Comparison of ENCODE assay signal across 37 cellular contexts in the genomic region with DNA sequence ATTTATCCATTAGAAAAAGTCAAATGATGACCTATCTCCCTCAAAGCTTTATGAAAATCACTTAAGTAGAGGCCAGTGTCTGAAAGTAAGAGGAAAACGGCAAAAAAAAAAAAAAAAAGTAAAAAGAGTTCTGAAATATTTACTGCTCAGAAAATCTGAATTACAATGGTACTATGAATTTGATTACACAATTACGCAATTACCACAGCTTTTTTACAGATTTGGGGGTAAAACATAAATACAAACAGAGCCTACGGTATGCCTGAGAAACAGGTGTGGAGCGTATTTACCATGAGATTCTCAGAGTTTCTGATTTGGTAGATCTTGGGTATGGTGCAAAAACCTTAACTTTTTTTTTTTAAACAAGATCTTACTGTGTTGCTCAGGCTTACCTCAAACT. TPM values are rescaled to one million over a fixed set of nuclear protein-coding genes. Genes with fewer than 3 reads are reported as not detected.
A peak's percentile ranks its signal among the peaks of the same experiment; 100 is the strongest.
DNase-seq lines count a peak whose midpoint lies in the region; ATAC-seq, FAIRE-seq and TF ChIP-seq lines count a peak whose summit lies in the region.
"Had no signal": no experiment of that assay in that cellular context is flagged by ENCODE, and none has a peak within 500 bp of the region (broad histone marks: within the 10 kb centered on the region; RNA-seq: fewer than 3 reads in every experiment).

No MANE protein-coding gene starts in this region.

- H3K36me3 ChIP-seq in IMR-90 (ENCODE audit: control insufficient read depth, insufficient read depth, low read length) (no peaks in the 10 kb centered on the region), Karpas-422 (ENCODE audit: insufficient read depth, low read length) (no peaks in the 10 kb centered on the region), K562 (ENCODE audit: control insufficient read depth, insufficient read depth, low read length) (no peaks in the 10 kb centered on the region), tibial nerve (no peaks in the 10 kb centered on the region)
- H3K36me3 ChIP-seq: BE2C; BLaER1; BLaER1 treated with 17β-estradiol and CSF1 and Interleukin-3, amounts not matched to agents 10 nM and 100 nM had no signal

- in situ Hi-C loops in IMR-90 (cut with MboI; ENCODE audit: low sequenced_read_pairs): no loop called here
- in situ Hi-C loops in K562 (cut with MboI): no loop called here

- H2BK5ac ChIP-seq in IMR-90 (ENCODE audit: low read depth, low read length, poor library complexity, severe bottlenecking): no peak overlapping the region

- H3K4me1 ChIP-seq in IMR-90 (ENCODE audit: control insufficient read depth, insufficient read depth, low read length) (no peaks in the 10 kb centered on the region), Karpas-422 (ENCODE audit: low read length) (no peaks in the 10 kb centered on the region), K562 (replicated peaks in 1 of 2; ENCODE audit: control insufficient read depth in 2 of 2, insufficient read depth in 2 of 2, low read length in 2 of 2) (no peaks in the 10 kb centered on the region; a peak in 2 of 5 replicates), tibial nerve (no peaks in the 10 kb centered on the region)
- H3K4me1 ChIP-seq: A549; BE2C; BLaER1; BLaER1 treated with 17β-estradiol and CSF1 and Interleukin-3, amounts not matched to agents 10 nM and 100 nM; Caco-2 had no signal

- no peak for TF ChIP-seq POLR2A in IMR-90 (IDR thresholded peaks at IDR 0.05; ENCODE audit: low read depth, low read length)
- no peak for TF ChIP-seq POLR2A in K562 (conservative IDR thresholded peaks at IDR 0.05)
- no peak for TF ChIP-seq POLR2A in tibial nerve (IDR thresholded peaks at IDR 0.05)

- H3K79me2 ChIP-seq in Karpas-422 (ENCODE audit: low read length) (no peaks in the 10 kb centered on the region), K562 (ENCODE audit: control insufficient read depth, insufficient read depth, low read length) (no peaks in the 10 kb centered on the region)

- H4K5ac ChIP-seq in IMR-90 (ENCODE audit: low read depth, low read length): no peak overlapping the region

- H3K4me1 Mint-ChIP-seq in activated T-helper 17 cell treated with anti-CD3 and anti-CD28 coated beads, Interleukin-2, amount 50 U/mL, for 72 hours: no peaks in the 10 kb centered on the region
- H3K4me1 Mint-ChIP-seq in stimulated activated naive CD8-positive, alpha-beta T cell treated with anti-CD3 and anti-CD28 coated beads, Interleukin-15, amount 100 ng/mL, for 72 hours: no peaks in the 10 kb centered on the region
- H3K4me1 Mint-ChIP-seq: B cell; CD14-positive monocyte; CD4-positive, alpha-beta memory T cell; CD4-positive, CD25-positive, alpha-beta regulatory T cell; CD8-positive, alpha-beta memory T cell had no signal

- H3K9me1 ChIP-seq in IMR-90 (ENCODE audit: insufficient read depth, low read length): no peaks in the 10 kb centered on the region
- no peaks in the 10 kb centered on the region for H3K9me1 ChIP-seq in K562 (ENCODE audit: control insufficient read depth, insufficient read depth, low read length)

- H2AFZ ChIP-seq in IMR-90 (replicated peaks; ENCODE audit: low read length, poor library complexity) (no peak overlapping the region), Karpas-422 (ENCODE audit: low read length) (no peak overlapping the region), K562 (ENCODE audit: low read depth, low read length) (no peak overlapping the region)

- no peak overlapping the region for H4K91ac ChIP-seq in IMR-90 (ENCODE audit: insufficient read depth, low read depth, low read length)

- H2BK20ac ChIP-seq in IMR-90 (ENCODE audit: low read depth, low read length): no peak overlapping the region

- BruUV-seq in IMR-90 (replicated peaks; lab: Mats Ljungman, UMichigan) (no TSS peak), K562 (replicated peaks; lab: Mats Ljungman, UMichigan) (no TSS peak)

- peaks cover 12% of the 10 kb centered on the region for H3K27me3 ChIP-seq in IMR-90 (ENCODE audit: control insufficient read depth, insufficient read depth, low read length)
- H3K27me3 ChIP-seq in Karpas-422 (ENCODE audit: low read length): no peaks in the 10 kb centered on the region
- H3K27me3 ChIP-seq in K562 (ENCODE audit: control insufficient read depth in 2 of 2, insufficient read depth in 2 of 2, low read length in 2 of 2): peaks cover 9 to 27% of the 10 kb centered on the region in 2 experiments; a peak in 3 of 5 replicates
- no peaks in the 10 kb centered on the region for H3K27me3 ChIP-seq in tibial nerve
- H3K27me3 ChIP-seq: BLaER1; BLaER1 treated with 17β-estradiol and CSF1 and Interleukin-3, amounts not matched to agents 10 nM and 100 nM had no signal

- H3K9me3 Mint-ChIP-seq in activated T-helper 17 cell treated with anti-CD3 and anti-CD28 coated beads, Interleukin-2, amount 50 U/mL, for 72 hours: no peaks in the 10 kb centered on the region
- H3K9me3 Mint-ChIP-seq in stimulated activated naive CD8-positive, alpha-beta T cell treated with anti-CD3 and anti-CD28 coated beads, Interleukin-15, amount 100 ng/mL, for 72 hours: no peaks in the 10 kb centered on the region
- H3K9me3 Mint-ChIP-seq: CD4-positive, alpha-beta memory T cell; CD4-positive, alpha-beta T cell; CD8-positive, alpha-beta memory T cell; CD8-positive, alpha-beta T cell had no signal

- no peak overlapping the region for H3K4me3 Mint-ChIP-seq in activated T-helper 17 cell treated with anti-CD3 and anti-CD28 coated beads, Interleukin-2, amount 50 U/mL, for 72 hours
- H3K4me3 Mint-ChIP-seq in stimulated activated naive CD8-positive, alpha-beta T cell treated with anti-CD3 and anti-CD28 coated beads, Interleukin-15, amount 100 ng/mL, for 72 hours: no peak overlapping the region
- H3K4me3 Mint-ChIP-seq: B cell; CD4-positive, alpha-beta memory T cell; CD4-positive, alpha-beta T cell; CD4-positive, CD25-positive, alpha-beta regulatory T cell; CD8-positive, alpha-beta memory T cell; CD8-positive, alpha-beta T cell had no signal

- H3K14ac ChIP-seq in IMR-90 (replicated peaks; ENCODE audit: low read depth, low read length): no peak overlapping the region

- H2BK15ac ChIP-seq in IMR-90 (ENCODE audit: low read depth, low read length): no peak overlapping the region

- FAIRE-seq in K562 (lab: Jason Lieb, UNC): no peak
- FAIRE-seq: A204.1, A549, D721Med had no signal

- TF ChIP-seq EP300 in Ishikawa (IDR thresholded peaks at IDR 0.05; ENCODE audit: borderline replicate concordance) (no peak), K562 (IDR thresholded peaks at IDR 0.05; ENCODE audit: low read length) (no peak), tibial nerve (IDR thresholded peaks at IDR 0.05) (no peak)

- no peak overlapping the region for H3K27ac Mint-ChIP-seq in activated T-helper 17 cell treated with anti-CD3 and anti-CD28 coated beads, Interleukin-2, amount 50 U/mL, for 72 hours
- H3K27ac Mint-ChIP-seq in stimulated activated naive CD8-positive, alpha-beta T cell treated with anti-CD3 and anti-CD28 coated beads, Interleukin-15, amount 100 ng/mL, for 72 hours: no peak overlapping the region
- H3K27ac Mint-ChIP-seq: B cell; CD14-positive monocyte; CD4-positive, alpha-beta memory T cell; CD4-positive, alpha-beta T cell; CD4-positive, CD25-positive, alpha-beta regulatory T cell; CD8-positive, alpha-beta memory T cell; CD8-positive, alpha-beta T cell had no signal

- no peak overlapping the region for H3K18ac ChIP-seq in IMR-90 (ENCODE audit: low read depth, low read length)

- H3K9ac ChIP-seq in IMR-90 (ENCODE audit: low read depth, low read length) (no peak overlapping the region), Karpas-422 (ENCODE audit: low read length) (no peak overlapping the region), K562 (ENCODE audit: insufficient read depth in 1 of 2, low read depth in 2 of 2, low read length in 2 of 2) (no peak overlapping the region)
- H3K9ac ChIP-seq: BLaER1; BLaER1 treated with 17β-estradiol and CSF1 and Interleukin-3, amounts not matched to agents 10 nM and 100 nM had no signal

- dilution Hi-C loops in IMR-90 (cut with HindIII; ENCODE audit: low sequenced_read_pairs, unreplicated experiment): no loop called here

- peaks cover 13% of the 10 kb centered on the region for H3K27me3 Mint-ChIP-seq in activated T-helper 17 cell treated with anti-CD3 and anti-CD28 coated beads, Interleukin-2, amount 50 U/mL, for 72 hours
- H3K27me3 Mint-ChIP-seq in stimulated activated naive CD8-positive, alpha-beta T cell treated with anti-CD3 and anti-CD28 coated beads, Interleukin-15, amount 100 ng/mL, for 72 hours: peaks cover 16% of the 10 kb centered on the region

- H4K8ac ChIP-seq in IMR-90 (ENCODE audit: low read depth in 2 of 2, low read length in 2 of 2): no peak overlapping the region

- TF ChIP-seq RAD21 in IMR-90 (IDR thresholded peaks at IDR 0.05; ENCODE audit: low read length) (no peak), Ishikawa (IDR thresholded peaks at IDR 0.05; ENCODE audit: low read depth) (no peak), K562 (CRISPR knock-in tag; conservative IDR thresholded peaks at IDR 0.05 in 1 of 2, IDR thresholded peaks at IDR 0.05 in 1 of 2) (no peak)

- POLR2A ChIA-PET in IMR-90 (lab: Charles Lee; ENCODE audit: unreplicated experiment) (no interaction called here), K562 (lab: Yijun Ruan, JAX) (interaction anchor here (0.5 to 0.6 kb wide), 2 partner anchors 64 to 69 kb away, joined by 3 read pairs; no protein-coding TSS in a partner anchor)

- H3K4me2 ChIP-seq in IMR-90 (ENCODE audit: low read depth, low read length) (no peak overlapping the region), Karpas-422 (ENCODE audit: low read depth, low read length, poor library complexity, severe bottlenecking) (no peak overlapping the region), K562 (ENCODE audit: insufficient read depth, low read length) (no peak overlapping the region)
- H3K4me2 ChIP-seq: A549; BLaER1; BLaER1 treated with 17β-estradiol and CSF1 and Interleukin-3, amounts not matched to agents 10 nM and 100 nM had no signal

- no peaks in the 10 kb centered on the region for H3K79me1 ChIP-seq in IMR-90 (ENCODE audit: low read depth in 1 of 2, low read length in 2 of 2)

- TF ChIP-seq CTCF in IMR-90 (conservative IDR thresholded peaks at IDR 0.05; ENCODE audit: low read depth, low read length) (no peak), K562 (IDR thresholded peaks at IDR 0.05 in 2 of 3, conservative IDR thresholded peaks at IDR 0.05 in 1 of 3; ENCODE audit: insufficient read depth in 2 of 3, low read depth in 1 of 3, low read length in 3 of 3) (no peak), tibial nerve (IDR thresholded peaks at IDR 0.05) (no peak)

- no peak for ATAC-seq in IMR-90 (ENCODE audit: low read depth)
- no peak for ATAC-seq in K562
- ATAC-seq in GM21825 (IDR thresholded peaks at IDR 0.05; ENCODE audit: unreplicated experiment): no peak
- ATAC-seq in activated T-helper 17 cell treated with anti-CD3 and anti-CD28 coated beads, Interleukin-2, amount 50 U/mL, for 72 hours (replicated peaks): no peak
- no peak for ATAC-seq in stimulated activated naive CD8-positive, alpha-beta T cell treated with anti-CD3 and anti-CD28 coated beads, Interleukin-15, amount 100 ng/mL, for 72 hours
- ATAC-seq: CD8-positive, alpha-beta T cell had no signal

- no peak overlapping the region for H3K23ac ChIP-seq in IMR-90 (ENCODE audit: low read depth, low read length)

- DNase-seq in IMR-90 (no peak), Karpas-422 (peak; percentile 22), K562 (ENCODE audit: extremely low read depth in 1 of 4, low spot score in 3 of 4) (no peak), tibial nerve (ENCODE audit: low spot score in 2 of 2) (no peak)
- no peak for DNase-seq in stimulated activated naive CD8-positive, alpha-beta T cell treated with anti-CD3 and anti-CD28 coated beads, Interleukin-15, amount 100 ng/mL, for 72 hours
- DNase-seq: 8988T; ACHN; AML-193; BE2C; C1 segment of cervical spinal cord; Caco-2; Calu3; CD4-positive, alpha-beta memory T cell; CD4-positive, alpha-beta T cell; CD4-positive, CD25-positive, alpha-beta regulatory T cell; CD8-positive, alpha-beta memory T cell; CD8-positive, alpha-beta T cell; COR-L47; DMS 273 treated with DMSO at 0.1 percent for 48 hours; DMS153; DMS53; DMS79; DMS79 treated with DMSO at 0.1 percent for 48 hours; DND-41; EL had no signal

- no peak overlapping the region for H2BK120ac ChIP-seq in IMR-90 (ENCODE audit: low read depth, low read length)

- no peaks in the 10 kb centered on the region for H3K9me2 ChIP-seq in Karpas-422 (replicated peaks; ENCODE audit: insufficient read depth, low read length)

- H4K20me1 ChIP-seq in IMR-90 (ENCODE audit: insufficient read depth, low read length) (no peaks in the 10 kb centered on the region), Karpas-422 (ENCODE audit: insufficient read depth, low read depth, low read length) (no peaks in the 10 kb centered on the region), K562 (replicated peaks; ENCODE audit: control insufficient read depth, insufficient read depth, low read length) (no peaks in the 10 kb centered on the region)
- H4K20me1 ChIP-seq: BLaER1; BLaER1 treated with 17β-estradiol and CSF1 and Interleukin-3, amounts not matched to agents 10 nM and 100 nM had no signal

- H3K27ac ChIP-seq in IMR-90 (ENCODE audit: insufficient read depth, low read length) (no peak overlapping the region), Karpas-422 (ENCODE audit: low read length) (no peak overlapping the region), K562 (ENCODE audit: extremely low read depth, low read depth, low read length) (no peak overlapping the region), tibial nerve (no peak overlapping the region)
- H3K27ac ChIP-seq: 22Rv1; A549; BLaER1; BLaER1 treated with 17β-estradiol and CSF1 and Interleukin-3, amounts not matched to agents 10 nM and 100 nM; C4-2B had no signal

- H3K9me3 ChIP-seq in IMR-90 (ENCODE audit: control insufficient read depth, insufficient read depth, low read length) (no peaks in the 10 kb centered on the region), Karpas-422 (ENCODE audit: low read length) (no peaks in the 10 kb centered on the region), K562 (replicated peaks; ENCODE audit: control insufficient read depth, insufficient read depth, low read depth, low read length) (no peaks in the 10 kb centered on the region), tibial nerve (no peaks in the 10 kb centered on the region)
- H3K9me3 ChIP-seq: A549; BE2C; BLaER1; BLaER1 treated with 17β-estradiol and CSF1 and Interleukin-3, amounts not matched to agents 10 nM and 100 nM; Caco-2 had no signal

- WGBS in IMR-90 (ENCODE audit: extremely low coverage in 2 of 2, insufficient read length in 1 of 2), 2 experiments: no CpG with 5 or more reads among the region's 4 CpGs
- WGBS in K562 (ENCODE audit: insufficient coverage, low coverage, missing lambda C conversion rate): 15% methylated on average over 4 of the region's 4 CpGs
- WGBS in tibial nerve, 2 donors: 89 to 94% methylated on average over 4 of the region's 4 CpGs

- intact Hi-C loops in IMR-90 (cut with micrococcal nuclease): no loop called here
- intact Hi-C loops in K562 (cut with micrococcal nuclease): no loop called here

- H2AK5ac ChIP-seq in IMR-90 (ENCODE audit: low read depth, low read length): no peak overlapping the region

- no peak overlapping the region for H3K4me3 ChIP-seq in IMR-90 (ENCODE audit: insufficient read depth, low read depth, low read length)
- no peak overlapping the region for H3K4me3 ChIP-seq in Karpas-422 (ENCODE audit: low read length)
- H3K4me3 ChIP-seq in K562: no peak overlapping the region
- no peak overlapping the region for H3K4me3 ChIP-seq in tibial nerve
- H3K4me3 ChIP-seq: A549; BLaER1; BLaER1 treated with 17β-estradiol and CSF1 and Interleukin-3, amounts not matched to agents 10 nM and 100 nM had no signal

- H3K36me3 Mint-ChIP-seq in activated T-helper 17 cell treated with anti-CD3 and anti-CD28 coated beads, Interleukin-2, amount 50 U/mL, for 72 hours (ENCODE audit: low read depth): no peaks in the 10 kb centered on the region
- H3K36me3 Mint-ChIP-seq: CD14-positive monocyte; CD4-positive, alpha-beta memory T cell; CD4-positive, CD25-positive, alpha-beta regulatory T cell; CD8-positive, alpha-beta T cell had no signal

- no peak overlapping the region for H3K4ac ChIP-seq in IMR-90 (ENCODE audit: low read depth, low read length)

- H3K56ac ChIP-seq in IMR-90 (ENCODE audit: extremely low read depth, insufficient read depth, low read length): no peak overlapping the region

- CTCF ChIA-PET in IMR-90 (lab: Yijun Ruan, JAX): interaction anchor here (0.6 kb wide), 2 partner anchors 9 to 47 kb away, joined by 3 to 6 read pairs; no protein-coding TSS in a partner anchor
- CTCF ChIA-PET in K562 (lab: Yijun Ruan, JAX; ENCODE audit: low intra/inter-chr PET ratio): no interaction called here

- no peak overlapping the region for H2AK9ac ChIP-seq in IMR-90 (replicated peaks; ENCODE audit: low read depth, low read length, poor library complexity)

RNA-seq across cellular contexts. Expression of gene FBXO28, which starts 15.9 kb away (rescaled TPM):
- 22.6 and 30.0 TPM in 2 replicates for total RNA-seq in IMR-90 (2012; rRNA removed)
- 10.6 and 11.6 TPM in 2 replicates for polyA plus RNA-seq in IMR-90 (2012; rRNA removed)
- 6.6 and 6.8 TPM in 2 replicates for polyA plus RNA-seq in IMR-90 (2012; cell fraction: cytosol; rRNA removed)
- 3.8 and 13.9 TPM in 2 replicates for polyA plus RNA-seq in IMR-90 (2012; cell fraction: nucleus; rRNA removed; ENCODE audit: low replicate concordance)
- total RNA-seq in Karpas-422 (2014; rRNA removed; shearing (Covaris generic); ENCODE audit: low replicate concordance): 20.8 and 33.4 TPM in 2 replicates
- 44.8 and 124 TPM in 2 replicates for total RNA-seq in K562 (2011; cell fraction: chromatin; rRNA removed; ENCODE audit: low replicate concordance)
- total RNA-seq in K562 (2011; cell fraction: nucleolus; rRNA removed): 21.3 and 25.9 TPM in 2 replicates
- total RNA-seq in K562 (2011; cell fraction: nucleoplasm; rRNA removed): 42.8 and 45.4 TPM in 2 replicates
- total RNA-seq in K562 (2014; rRNA removed): 22.0 and 25.3 TPM in 2 replicates
- 34.8 and 38.0 TPM in 2 replicates for total RNA-seq in K562 (2014; rRNA removed; fragmentation: Illumina TruSeq; extraction: Trizol)
- total RNA-seq in K562 (2015; rRNA removed; fragmentation: Illumina TruSeq; extraction: Trizol): 26.3 and 29.9 TPM in 2 replicates
- total RNA-seq in K562 (2021): 27.1 and 27.8 TPM in 2 replicates
- polyA plus RNA-seq in K562 (2011; rRNA removed): 17.0 and 27.4 TPM in 2 replicates
- 7.5 and 8.0 TPM in 2 replicates for polyA plus RNA-seq in K562 (2011; cell fraction: cytosol; rRNA removed)
- 11.4 and 11.8 TPM in 2 replicates for polyA plus RNA-seq in K562 (2011; cell fraction: nucleus; rRNA removed)
- polyA plus RNA-seq in K562 (2012): 12.4 and 13.4 TPM in 2 replicates
- 19.6 and 20.5 TPM in 2 replicates for polyA plus RNA-seq in K562 (2014; fragmentation: Illumina TruSeq; extraction: Trizol)
- 1 to 10 TPM; 4.1 to 5.8 TPM for polyA plus RNA-seq in K562 (2014; fragmentation: Nextera tagmentation; extraction: Ambion mirVana)
- polyA plus RNA-seq in K562 (2014; rRNA removed): 17.6 and 19.2 TPM in 2 replicates
- polyA minus RNA-seq in K562 (2011; rRNA and poly(A)+ RNA removed): 46.2 and 46.6 TPM in 2 replicates
- 10.0 and 15.1 TPM in 2 replicates for polyA minus RNA-seq in K562 (2011; cell fraction: cytosol; rRNA and poly(A)+ RNA removed)
- polyA minus RNA-seq in K562 (2011; cell fraction: nucleus; rRNA and poly(A)+ RNA removed): 19.7 and 24.2 TPM in 2 replicates
- total RNA-seq in activated T-helper 17 cell treated with anti-CD3 and anti-CD28 coated beads, Interleukin-2, amount 50 U/mL, for 72 hours: 10 to 100 TPM; 26.2 to 29.5 TPM
- 10 to 100 TPM; 16.7 to 21.3 (median 18.8) TPM for total RNA-seq in tibial nerve
